1 cellular context compared by ENCODE assay signal in the genomic region with DNA sequence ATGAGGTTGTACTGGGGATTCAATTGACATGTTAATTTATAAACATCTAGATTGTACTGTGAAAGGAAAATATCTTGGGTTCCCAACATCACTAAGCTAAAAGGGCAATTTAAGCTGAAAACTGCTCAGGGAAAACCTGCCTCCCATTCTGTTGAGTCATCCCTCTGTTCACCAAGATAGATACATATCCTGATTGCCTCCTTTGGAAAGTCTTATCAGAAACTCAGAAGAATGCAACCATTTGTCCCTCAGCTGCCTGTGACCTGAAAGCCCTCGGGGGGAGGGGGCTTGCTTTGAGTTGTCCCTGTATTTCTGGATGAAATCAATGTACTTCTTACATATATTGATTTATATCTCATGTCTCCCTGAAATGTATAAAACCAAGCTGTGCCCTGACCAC.
TF ChIP-seq lines count a peak whose summit lies in the region.

No MANE protein-coding gene starts in this region.

TF ChIP-seq in K562, 482 proteins besides CTCF, POLR2A, EP300 and RAD21 (continued from another document and continues in another):
- TF ChIP-seq, protein P1, sequence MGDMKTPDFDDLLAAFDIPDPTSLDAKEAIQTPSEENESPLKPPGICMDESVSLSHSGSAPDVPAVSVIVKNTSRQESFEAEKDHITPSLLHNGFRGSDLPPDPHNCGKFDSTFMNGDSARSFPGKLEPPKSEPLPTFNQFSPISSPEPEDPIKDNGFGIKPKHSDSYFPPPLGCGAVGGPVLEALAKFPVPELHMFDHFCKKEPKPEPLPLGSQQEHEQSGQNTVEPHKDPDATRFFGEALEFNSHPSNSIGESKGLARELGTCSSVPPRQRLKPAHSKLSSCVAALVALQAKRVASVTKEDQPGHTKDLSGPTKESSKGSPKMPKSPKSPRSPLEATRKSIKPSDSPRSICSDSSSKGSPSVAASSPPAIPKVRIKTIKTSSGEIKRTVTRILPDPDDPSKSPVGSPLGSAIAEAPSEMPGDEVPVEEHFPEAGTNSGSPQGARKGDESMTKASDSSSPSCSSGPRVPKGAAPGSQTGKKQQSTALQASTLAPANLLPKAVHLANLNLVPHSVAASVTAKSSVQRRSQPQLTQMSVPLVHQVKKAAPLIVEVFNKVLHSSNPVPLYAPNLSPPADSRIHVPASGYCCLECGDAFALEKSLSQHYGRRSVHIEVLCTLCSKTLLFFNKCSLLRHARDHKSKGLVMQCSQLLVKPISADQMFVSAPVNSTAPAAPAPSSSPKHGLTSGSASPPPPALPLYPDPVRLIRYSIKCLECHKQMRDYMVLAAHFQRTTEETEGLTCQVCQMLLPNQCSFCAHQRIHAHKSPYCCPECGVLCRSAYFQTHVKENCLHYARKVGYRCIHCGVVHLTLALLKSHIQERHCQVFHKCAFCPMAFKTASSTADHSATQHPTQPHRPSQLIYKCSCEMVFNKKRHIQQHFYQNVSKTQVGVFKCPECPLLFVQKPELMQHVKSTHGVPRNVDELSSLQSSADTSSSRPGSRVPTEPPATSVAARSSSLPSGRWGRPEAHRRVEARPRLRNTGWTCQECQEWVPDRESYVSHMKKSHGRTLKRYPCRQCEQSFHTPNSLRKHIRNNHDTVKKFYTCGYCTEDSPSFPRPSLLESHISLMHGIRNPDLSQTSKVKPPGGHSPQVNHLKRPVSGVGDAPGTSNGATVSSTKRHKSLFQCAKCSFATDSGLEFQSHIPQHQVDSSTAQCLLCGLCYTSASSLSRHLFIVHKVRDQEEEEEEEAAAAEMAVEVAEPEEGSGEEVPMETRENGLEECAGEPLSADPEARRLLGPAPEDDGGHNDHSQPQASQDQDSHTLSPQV (IDR thresholded peaks at IDR 0.05), result peak; percentile 52; the same call in 1 of the 2 replicates
- TF ChIP-seq ZNF79 (CRISPR knock-in tag; IDR thresholded peaks at IDR 0.05; ENCODE audit: low read depth) (no peak), SRF (CRISPR knock-in tag; IDR thresholded peaks at IDR 0.05) (0 out of 4 replicates have a peak, but pooled peaks of 1 of the 2 experiments have one; percentile 2), C11orf30 (IDR thresholded peaks at IDR 0.05; ENCODE audit: low read depth) (peak; percentile 93), GATAD2B (IDR thresholded peaks at IDR 0.05; ENCODE audit: borderline replicate concordance) (peak; percentile 89), CBFA2T2 (conservative IDR thresholded peaks at IDR 0.05) (peak; percentile 95), BACH1 (tag; IDR thresholded peaks at IDR 0.05) (peak; percentile 23; the same call in 1 of the 2 replicates), NCOA6 (IDR thresholded peaks at IDR 0.05) (0 out of 2 replicates have a peak, but pooled peaks have one; percentile 43), SREBF2 (CRISPR knock-in tag; IDR thresholded peaks at IDR 0.05) (no peak), NR2C2 (CRISPR knock-in tag; IDR thresholded peaks at IDR 0.05) (no peak), NR2C2 (tag; IDR thresholded peaks at IDR 0.05) (peak; percentile 53; the same call in 1 of the 2 replicates), MBD2 (IDR thresholded peaks at IDR 0.05; ENCODE audit: borderline replicate concordance, low read depth) (peak; percentile 62; the same call in 1 of the 2 replicates), ZNF778 (CRISPR knock-in tag; IDR thresholded peaks at IDR 0.05) (no peak), MTA3 (IDR thresholded peaks at IDR 0.05; ENCODE audit: borderline replicate concordance) (peak; percentile 89), ZNF212 (CRISPR knock-in tag; IDR thresholded peaks at IDR 0.05) (no peak), NFE2 (IDR thresholded peaks at IDR 0.05; ENCODE audit: low read depth) (peak; percentile 97), HLTF (IDR thresholded peaks at IDR 0.05) (no peak), DDX20 (tag; IDR thresholded peaks at IDR 0.05; ENCODE audit: low read depth) (no peak), HDAC2 (IDR thresholded peaks at IDR 0.05) (peak; percentile 84), ZBTB17 (CRISPR knock-in tag; IDR thresholded peaks at IDR 0.05) (no peak), CC2D1A (IDR thresholded peaks at IDR 0.05) (peak; percentile 75; the same call in 1 of the 2 replicates), NFRKB (IDR thresholded peaks at IDR 0.05; ENCODE audit: low read depth) (no peak), NFATC3 (IDR thresholded peaks at IDR 0.05) (0 out of 2 replicates have a peak, but pooled peaks have one; percentile 15), SNRNP70 (optimal IDR thresholded peaks at IDR 0.05; ENCODE audit: low read depth, low read length) (no peak), SREBF1 (IDR thresholded peaks at IDR 0.05; ENCODE audit: borderline replicate concordance, low read depth, low read length) (no peak), ADNP (tag; IDR thresholded peaks at IDR 0.05) (peak; percentile 52; the same call in 1 of the 2 replicates), ZBTB8A (IDR thresholded peaks at IDR 0.05; ENCODE audit: partially characterized antibody) (no peak), GATA2 (CRISPR knock-in tag; IDR thresholded peaks at IDR 0.05) (peak; percentile 75), FOSL1 (tag; conservative IDR thresholded peaks at IDR 0.05) (peak; percentile 94), SAP30 (IDR thresholded peaks at IDR 0.05; ENCODE audit: borderline replicate concordance, insufficient read depth, low read depth, low read length, poor library complexity, severe bottlenecking) (no peak), ZNF197 (CRISPR knock-in tag; IDR thresholded peaks at IDR 0.05; ENCODE audit: low read depth) (0 out of 2 replicates have a peak, but pooled peaks have one; percentile 68), NFIC (IDR thresholded peaks at IDR 0.05) (peak; percentile 80), ATF7 (IDR thresholded peaks at IDR 0.05) (peak; percentile 44; the same call in 1 of the 2 replicates), MAFF (IDR thresholded peaks at IDR 0.05; ENCODE audit: low read length) (peak; percentile 94), CBFA2T3 (IDR thresholded peaks at IDR 0.05) (peak; percentile 97)
- TF ChIP-seq, protein P2, sequence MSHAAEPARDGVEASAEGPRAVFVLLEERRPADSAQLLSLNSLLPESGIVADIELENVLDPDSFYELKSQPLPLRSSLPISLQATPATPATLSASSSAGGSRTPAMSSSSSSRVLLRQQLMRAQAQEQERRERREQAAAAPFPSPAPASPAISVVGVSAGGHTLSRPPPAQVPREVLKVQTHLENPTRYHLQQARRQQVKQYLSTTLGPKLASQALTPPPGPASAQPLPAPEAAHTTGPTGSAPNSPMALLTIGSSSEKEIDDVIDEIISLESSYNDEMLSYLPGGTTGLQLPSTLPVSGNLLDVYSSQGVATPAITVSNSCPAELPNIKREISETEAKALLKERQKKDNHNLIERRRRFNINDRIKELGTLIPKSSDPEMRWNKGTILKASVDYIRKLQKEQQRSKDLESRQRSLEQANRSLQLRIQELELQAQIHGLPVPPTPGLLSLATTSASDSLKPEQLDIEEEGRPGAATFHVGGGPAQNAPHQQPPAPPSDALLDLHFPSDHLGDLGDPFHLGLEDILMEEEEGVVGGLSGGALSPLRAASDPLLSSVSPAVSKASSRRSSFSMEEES (CRISPR knock-in tag; IDR thresholded peaks at IDR 0.05), result no peak
- TF ChIP-seq, protein P3, sequence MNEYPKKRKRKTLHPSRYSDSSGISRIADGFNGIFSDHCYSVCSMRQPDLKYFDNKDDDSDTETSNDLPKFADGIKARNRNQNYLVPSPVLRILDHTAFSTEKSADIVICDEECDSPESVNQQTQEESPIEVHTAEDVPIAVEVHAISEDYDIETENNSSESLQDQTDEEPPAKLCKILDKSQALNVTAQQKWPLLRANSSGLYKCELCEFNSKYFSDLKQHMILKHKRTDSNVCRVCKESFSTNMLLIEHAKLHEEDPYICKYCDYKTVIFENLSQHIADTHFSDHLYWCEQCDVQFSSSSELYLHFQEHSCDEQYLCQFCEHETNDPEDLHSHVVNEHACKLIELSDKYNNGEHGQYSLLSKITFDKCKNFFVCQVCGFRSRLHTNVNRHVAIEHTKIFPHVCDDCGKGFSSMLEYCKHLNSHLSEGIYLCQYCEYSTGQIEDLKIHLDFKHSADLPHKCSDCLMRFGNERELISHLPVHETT (CRISPR knock-in tag; conservative IDR thresholded peaks at IDR 0.05 in 1 of 2, IDR thresholded peaks at IDR 0.05 in 1 of 2), result peak in 1 of 2 experiments; percentile 54; a peak in 1 of 4 replicates
- TF ChIP-seq, protein P4, sequence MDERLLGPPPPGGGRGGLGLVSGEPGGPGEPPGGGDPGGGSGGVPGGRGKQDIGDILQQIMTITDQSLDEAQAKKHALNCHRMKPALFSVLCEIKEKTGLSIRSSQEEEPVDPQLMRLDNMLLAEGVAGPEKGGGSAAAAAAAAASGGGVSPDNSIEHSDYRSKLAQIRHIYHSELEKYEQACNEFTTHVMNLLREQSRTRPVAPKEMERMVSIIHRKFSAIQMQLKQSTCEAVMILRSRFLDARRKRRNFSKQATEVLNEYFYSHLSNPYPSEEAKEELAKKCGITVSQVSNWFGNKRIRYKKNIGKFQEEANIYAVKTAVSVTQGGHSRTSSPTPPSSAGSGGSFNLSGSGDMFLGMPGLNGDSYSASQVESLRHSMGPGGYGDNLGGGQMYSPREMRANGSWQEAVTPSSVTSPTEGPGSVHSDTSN (CRISPR knock-in tag; IDR thresholded peaks at IDR 0.05; ENCODE audit: low read depth), result no peak
- TF ChIP-seq, protein P4 (tag; conservative IDR thresholded peaks at IDR 0.05; ENCODE audit: low read depth), result peak; percentile 55
- TF ChIP-seq, protein P5, sequence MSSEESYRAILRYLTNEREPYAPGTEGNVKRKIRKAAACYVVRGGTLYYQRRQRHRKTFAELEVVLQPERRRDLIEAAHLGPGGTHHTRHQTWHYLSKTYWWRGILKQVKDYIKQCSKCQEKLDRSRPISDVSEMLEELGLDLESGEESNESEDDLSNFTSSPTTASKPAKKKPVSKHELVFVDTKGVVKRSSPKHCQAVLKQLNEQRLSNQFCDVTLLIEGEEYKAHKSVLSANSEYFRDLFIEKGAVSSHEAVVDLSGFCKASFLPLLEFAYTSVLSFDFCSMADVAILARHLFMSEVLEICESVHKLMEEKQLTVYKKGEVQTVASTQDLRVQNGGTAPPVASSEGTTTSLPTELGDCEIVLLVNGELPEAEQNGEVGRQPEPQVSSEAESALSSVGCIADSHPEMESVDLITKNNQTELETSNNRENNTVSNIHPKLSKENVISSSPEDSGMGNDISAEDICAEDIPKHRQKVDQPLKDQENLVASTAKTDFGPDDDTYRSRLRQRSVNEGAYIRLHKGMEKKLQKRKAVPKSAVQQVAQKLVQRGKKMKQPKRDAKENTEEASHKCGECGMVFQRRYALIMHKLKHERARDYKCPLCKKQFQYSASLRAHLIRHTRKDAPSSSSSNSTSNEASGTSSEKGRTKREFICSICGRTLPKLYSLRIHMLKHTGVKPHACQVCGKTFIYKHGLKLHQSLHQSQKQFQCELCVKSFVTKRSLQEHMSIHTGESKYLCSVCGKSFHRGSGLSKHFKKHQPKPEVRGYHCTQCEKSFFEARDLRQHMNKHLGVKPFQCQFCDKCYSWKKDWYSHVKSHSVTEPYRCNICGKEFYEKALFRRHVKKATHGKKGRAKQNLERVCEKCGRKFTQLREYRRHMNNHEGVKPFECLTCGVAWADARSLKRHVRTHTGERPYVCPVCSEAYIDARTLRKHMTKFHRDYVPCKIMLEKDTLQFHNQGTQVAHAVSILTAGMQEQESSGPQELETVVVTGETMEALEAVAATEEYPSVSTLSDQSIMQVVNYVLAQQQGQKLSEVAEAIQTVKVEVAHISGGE (CRISPR knock-in tag; IDR thresholded peaks at IDR 0.05), result 0 out of 6 replicates have a peak, but pooled peaks of 1 of the 3 experiments have one; percentile 39
- TF ChIP-seq, protein P6, sequence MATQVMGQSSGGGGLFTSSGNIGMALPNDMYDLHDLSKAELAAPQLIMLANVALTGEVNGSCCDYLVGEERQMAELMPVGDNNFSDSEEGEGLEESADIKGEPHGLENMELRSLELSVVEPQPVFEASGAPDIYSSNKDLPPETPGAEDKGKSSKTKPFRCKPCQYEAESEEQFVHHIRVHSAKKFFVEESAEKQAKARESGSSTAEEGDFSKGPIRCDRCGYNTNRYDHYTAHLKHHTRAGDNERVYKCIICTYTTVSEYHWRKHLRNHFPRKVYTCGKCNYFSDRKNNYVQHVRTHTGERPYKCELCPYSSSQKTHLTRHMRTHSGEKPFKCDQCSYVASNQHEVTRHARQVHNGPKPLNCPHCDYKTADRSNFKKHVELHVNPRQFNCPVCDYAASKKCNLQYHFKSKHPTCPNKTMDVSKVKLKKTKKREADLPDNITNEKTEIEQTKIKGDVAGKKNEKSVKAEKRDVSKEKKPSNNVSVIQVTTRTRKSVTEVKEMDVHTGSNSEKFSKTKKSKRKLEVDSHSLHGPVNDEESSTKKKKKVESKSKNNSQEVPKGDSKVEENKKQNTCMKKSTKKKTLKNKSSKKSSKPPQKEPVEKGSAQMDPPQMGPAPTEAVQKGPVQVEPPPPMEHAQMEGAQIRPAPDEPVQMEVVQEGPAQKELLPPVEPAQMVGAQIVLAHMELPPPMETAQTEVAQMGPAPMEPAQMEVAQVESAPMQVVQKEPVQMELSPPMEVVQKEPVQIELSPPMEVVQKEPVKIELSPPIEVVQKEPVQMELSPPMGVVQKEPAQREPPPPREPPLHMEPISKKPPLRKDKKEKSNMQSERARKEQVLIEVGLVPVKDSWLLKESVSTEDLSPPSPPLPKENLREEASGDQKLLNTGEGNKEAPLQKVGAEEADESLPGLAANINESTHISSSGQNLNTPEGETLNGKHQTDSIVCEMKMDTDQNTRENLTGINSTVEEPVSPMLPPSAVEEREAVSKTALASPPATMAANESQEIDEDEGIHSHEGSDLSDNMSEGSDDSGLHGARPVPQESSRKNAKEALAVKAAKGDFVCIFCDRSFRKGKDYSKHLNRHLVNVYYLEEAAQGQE (CRISPR knock-in tag; IDR thresholded peaks at IDR 0.05; ENCODE audit: low read depth), result no peak
- TF ChIP-seq, protein P7, sequence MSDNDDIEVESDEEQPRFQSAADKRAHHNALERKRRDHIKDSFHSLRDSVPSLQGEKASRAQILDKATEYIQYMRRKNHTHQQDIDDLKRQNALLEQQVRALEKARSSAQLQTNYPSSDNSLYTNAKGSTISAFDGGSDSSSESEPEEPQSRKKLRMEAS (CRISPR knock-in tag; IDR thresholded peaks at IDR 0.05), result no peak
- TF ChIP-seq, protein P8, sequence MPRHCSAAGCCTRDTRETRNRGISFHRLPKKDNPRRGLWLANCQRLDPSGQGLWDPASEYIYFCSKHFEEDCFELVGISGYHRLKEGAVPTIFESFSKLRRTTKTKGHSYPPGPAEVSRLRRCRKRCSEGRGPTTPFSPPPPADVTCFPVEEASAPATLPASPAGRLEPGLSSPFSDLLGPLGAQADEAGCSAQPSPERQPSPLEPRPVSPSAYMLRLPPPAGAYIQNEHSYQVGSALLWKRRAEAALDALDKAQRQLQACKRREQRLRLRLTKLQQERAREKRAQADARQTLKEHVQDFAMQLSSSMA (CRISPR knock-in tag; IDR thresholded peaks at IDR 0.05), result no peak
- TF ChIP-seq, protein P9, sequence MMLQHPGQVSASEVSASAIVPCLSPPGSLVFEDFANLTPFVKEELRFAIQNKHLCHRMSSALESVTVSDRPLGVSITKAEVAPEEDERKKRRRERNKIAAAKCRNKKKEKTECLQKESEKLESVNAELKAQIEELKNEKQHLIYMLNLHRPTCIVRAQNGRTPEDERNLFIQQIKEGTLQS (IDR thresholded peaks at IDR 0.05), result peak; percentile 87
- TF ChIP-seq, protein P9 (CRISPR knock-in tag; conservative IDR thresholded peaks at IDR 0.05), result no peak
